20 cellular contexts compared by ENCODE assay signal in genomic region chr21:35861656-35862055, GRCh38.
A peak's percentile ranks its signal among the peaks of the same experiment; 100 is the strongest.
DNase-seq lines count a peak whose midpoint lies in the region; ATAC-seq and TF ChIP-seq lines count a peak whose summit lies in the region.
"Had no signal": no experiment of that assay in that cellular context is flagged by ENCODE, and none has a peak within 500 bp of the region (broad histone marks: within the 10 kb centered on the region; RNA-seq: fewer than 3 reads in every experiment).

No MANE protein-coding gene starts in this region.

- H3K27ac ChIP-seq in upper lobe of right lung (no peak overlapping the region), transverse colon (no peak overlapping the region)
- H3K27ac ChIP-seq: esophagus squamous epithelium had no signal

- H3K4me3 ChIP-seq in upper lobe of right lung (no peak overlapping the region), transverse colon (no peak overlapping the region)
- H3K4me3 ChIP-seq: esophagus squamous epithelium had no signal

- H3K27me3 ChIP-seq in upper lobe of right lung (no peaks in the 10 kb centered on the region), transverse colon (no peaks in the 10 kb centered on the region)

- no peak overlapping the region for H3K27ac Mint-ChIP-seq in HFFc6
- H3K27ac Mint-ChIP-seq: brain; CD8-positive, alpha-beta memory T cell; effector memory CD8-positive, alpha-beta T cell; memory B cell; stimulated activated naive B cell treated with anti-CD40 and anti-IgM and Interleukin-4, amounts not matched to agents 10 μg/mL and 1 μg/mL and 100 μg/mL, for 72 hours had no signal

- H3K9me3 Mint-ChIP-seq in HFFc6 = no peaks in the 10 kb centered on the region
- H3K9me3 Mint-ChIP-seq: CD8-positive, alpha-beta memory T cell; effector memory CD8-positive, alpha-beta T cell; memory B cell; stimulated activated naive B cell treated with anti-CD40 and anti-IgM and Interleukin-4, amounts not matched to agents 10 μg/mL and 1 μg/mL and 100 μg/mL, for 72 hours had no signal

- TF ChIP-seq CTCF in HFFc6 (IDR thresholded peaks at IDR 0.05) = no peak
- no peak for TF ChIP-seq CTCF in upper lobe of right lung (IDR thresholded peaks at IDR 0.05)
- TF ChIP-seq CTCF in transverse colon (IDR thresholded peaks at IDR 0.05) = no peak

- in situ Hi-C loops in transverse colon (cut with MboI; ENCODE audit: low pct_ligation_motif_present in 1 of 4, low pct_unique_long_range_greater_than_20kb in 1 of 4, low sequenced_read_pairs in 3 of 4) = no loop called here

- H3K36me3 ChIP-seq in upper lobe of right lung (no peaks in the 10 kb centered on the region), transverse colon (no peaks in the 10 kb centered on the region)
- H3K36me3 ChIP-seq: esophagus squamous epithelium had no signal

- ATAC-seq in left colon (peak; percentile 54), upper lobe of right lung (no peak)
- ATAC-seq: effector memory CD8-positive, alpha-beta T cell; stimulated activated naive B cell treated with anti-CD40 and anti-IgM and Interleukin-4, amounts not matched to agents 10 μg/mL and 1 μg/mL and 100 μg/mL, for 72 hours had no signal

- no peak for TF ChIP-seq EP300 in transverse colon (IDR thresholded peaks at IDR 0.05; ENCODE audit: low read depth)

- no peak for TF ChIP-seq POLR2A in transverse colon (IDR thresholded peaks at IDR 0.05)

- H3K4me1 Mint-ChIP-seq in HFFc6 (ENCODE audit: low read depth) = peaks cover 13% of the 10 kb centered on the region
- H3K4me1 Mint-ChIP-seq: brain; CD8-positive, alpha-beta memory T cell; memory B cell; stimulated activated naive B cell treated with anti-CD40 and anti-IgM and Interleukin-4, amounts not matched to agents 10 μg/mL and 1 μg/mL and 100 μg/mL, for 72 hours had no signal

- no peaks in the 10 kb centered on the region for H3K4me1 ChIP-seq in upper lobe of right lung
- H3K4me1 ChIP-seq in transverse colon = peaks cover 0 to 25% (median 14%) of the 10 kb centered on the region in 4 donors
- H3K4me1 ChIP-seq: esophagus squamous epithelium had no signal

- H3K27me3 Mint-ChIP-seq in HFFc6 (ENCODE audit: insufficient read depth) = peaks cover 6% of the 10 kb centered on the region
- H3K27me3 Mint-ChIP-seq: brain had no signal

- intact Hi-C loops in left colon (cut with DNase I, micrococcal nuclease) = no loop called here
- intact Hi-C loops in upper lobe of right lung (cut with DNase I) = no loop called here
- intact Hi-C loops in transverse colon (cut with DNase I; ENCODE audit: low total_unique reads) = no loop called here

- no peaks in the 10 kb centered on the region for H3K36me3 Mint-ChIP-seq in HFFc6 (ENCODE audit: low read depth)
- H3K36me3 Mint-ChIP-seq: brain; CD8-positive, alpha-beta memory T cell; memory B cell; stimulated activated naive B cell treated with anti-CD40 and anti-IgM and Interleukin-4, amounts not matched to agents 10 μg/mL and 1 μg/mL and 100 μg/mL, for 72 hours had no signal

- DNase-seq in DMS153 (lab: John Stamatoyannopoulos, UW) = peak; percentile 78
- DNase-seq in HFFc6 = peak; percentile 59
- DNase-seq in NCI-H774 (lab: John Stamatoyannopoulos, UW) = peak; percentile 35
- DNase-seq in left colon = no peak
- no peak for DNase-seq in upper lobe of right lung
- DNase-seq in activated CD4-positive, alpha-beta T cell treated with anti-CD3 and anti-CD28 coated beads for 1 hour = no peak
- DNase-seq in medulla oblongata (ENCODE audit: extremely low spot score) = no peak
- no peak for DNase-seq in transverse colon
- DNase-seq: activated gamma-delta T cell treated with Interleukin-2 at 50 U/mL for 16 hours; CD8-positive, alpha-beta memory T cell; DMS79; effector memory CD8-positive, alpha-beta T cell; esophagus squamous epithelium; MM.1S; NCI-H1694 treated with DMSO at 0.1 percent for 48 hours; NCI-H446 treated with DMSO at 0.1 percent for 48 hours; stimulated activated CD4-positive, alpha-beta T cell treated with anti-CD3 and anti-CD28 coated beads, Interleukin-2, amount 100 ng/mL, for 48 hours; stimulated activated naive B cell treated with anti-CD40 and anti-IgM and Interleukin-4, amounts not matched to agents 10 μg/mL and 1 μg/mL and 100 μg/mL, for 72 hours had no signal

- no peaks in the 10 kb centered on the region for H3K9me3 ChIP-seq in upper lobe of right lung
- H3K9me3 ChIP-seq in transverse colon = no peaks in the 10 kb centered on the region
- H3K9me3 ChIP-seq: esophagus squamous epithelium had no signal

- no peak overlapping the region for H3K4me3 Mint-ChIP-seq in HFFc6
- H3K4me3 Mint-ChIP-seq: brain; CD8-positive, alpha-beta memory T cell; effector memory CD8-positive, alpha-beta T cell; memory B cell; stimulated activated naive B cell treated with anti-CD40 and anti-IgM and Interleukin-4, amounts not matched to agents 10 μg/mL and 1 μg/mL and 100 μg/mL, for 72 hours had no signal

Comparison
In these comparisons a context has a peak if more than half of its experiments do, and no peak if none do; other contexts are left out.
1. DNase-seq: peak in DMS153 (single experiment), HFFc6 (single experiment) and NCI-H774 (single experiment); none in left colon (0 of 2), upper lobe of right lung (single experiment), activated CD4-positive, alpha-beta T cell treated with anti-CD3 and anti-CD28 coated beads for 1 hour (single experiment), medulla oblongata (single experiment) and transverse colon (single experiment).